In genomic region chr7:5507026-5507425, GRCh38 we compare ENCODE assay signal across 13 cellular contexts.
"Had no signal": no experiment of that assay in that cellular context is flagged by ENCODE, and none has a peak within 500 bp of the region (broad histone marks: within the 10 kb centered on the region; RNA-seq: fewer than 3 reads in every experiment).

No MANE protein-coding gene starts in this region.

- H3K27me3 ChIP-seq: gastrocnemius medialis, neutrophil, thyroid gland had no signal

- H3K27me3 Mint-ChIP-seq: naive thymus-derived CD4-positive, alpha-beta T cell; stimulated activated memory B cell treated with anti-CD40 and anti-IgM and Interleukin-4, amounts not matched to agents 10 μg/mL and 1 μg/mL and 100 μg/mL, for 72 hours had no signal

- H3K4me3 Mint-ChIP-seq: activated T-cell treated with anti-CD3 and anti-CD28 coated beads, Interleukin-2, amount 50 U/mL, for 72 hours; naive thymus-derived CD4-positive, alpha-beta T cell; stimulated activated memory B cell treated with anti-CD40 and anti-IgM and Interleukin-4, amounts not matched to agents 10 μg/mL and 1 μg/mL and 100 μg/mL, for 72 hours had no signal

- H3K4me1 ChIP-seq: gastrocnemius medialis, thyroid gland had no signal

- H3K4me2 ChIP-seq: smooth muscle cell had no signal

- H3K9me3 ChIP-seq: gastrocnemius medialis, left ventricle myocardium inferior, neutrophil, thyroid gland had no signal

- H3K36me3 ChIP-seq: gastrocnemius medialis had no signal

- H3K4me3 ChIP-seq: gastrocnemius medialis, left ventricle myocardium inferior, smooth muscle cell, thyroid gland had no signal

- H3K27ac ChIP-seq: gastrocnemius medialis, left ventricle myocardium inferior, neutrophil, thyroid gland had no signal

- ATAC-seq: activated naive CD4-positive, alpha-beta T cell treated with anti-CD3 and anti-CD28 coated beads, Interleukin-2, amount 50 U/mL, for 72 hours; activated T-cell treated with anti-CD3 and anti-CD28 coated beads, Interleukin-2, amount 50 U/mL, for 72 hours; gastrocnemius medialis; naive thymus-derived CD4-positive, alpha-beta T cell; sciatic nerve; stimulated activated memory B cell treated with anti-CD40 and anti-IgM and Interleukin-4, amounts not matched to agents 10 μg/mL and 1 μg/mL and 100 μg/mL, for 72 hours had no signal

- DNase-seq: activated CD4-positive, alpha-beta T cell treated with anti-CD3 and anti-CD28 coated beads, Interleukin-2, amount 50 U/mL, for 4 hours; activated effector memory CD4-positive, alpha-beta T cell treated with anti-CD3 and anti-CD28 coated beads, Interleukin-2, amount 50 U/mL, for 16 hours; activated T-cell treated with anti-CD3 and anti-CD28 coated beads, Interleukin-2, amount 50 U/mL, for 72 hours; gastrocnemius medialis; left ventricle myocardium inferior; naive thymus-derived CD4-positive, alpha-beta T cell; stimulated activated CD4-positive, alpha-beta T cell treated with anti-CD3 and anti-CD28 coated beads, Interleukin-4, amount 100 ng/mL, for 4 hours; thyroid gland had no signal

- H3K9me3 Mint-ChIP-seq: activated naive CD4-positive, alpha-beta T cell treated with anti-CD3 and anti-CD28 coated beads, Interleukin-2, amount 50 U/mL, for 72 hours; activated T-cell treated with anti-CD3 and anti-CD28 coated beads, Interleukin-2, amount 50 U/mL, for 72 hours; naive thymus-derived CD4-positive, alpha-beta T cell; stimulated activated memory B cell treated with anti-CD40 and anti-IgM and Interleukin-4, amounts not matched to agents 10 μg/mL and 1 μg/mL and 100 μg/mL, for 72 hours had no signal

- H3K27ac Mint-ChIP-seq: activated T-cell treated with anti-CD3 and anti-CD28 coated beads, Interleukin-2, amount 50 U/mL, for 72 hours; stimulated activated memory B cell treated with anti-CD40 and anti-IgM and Interleukin-4, amounts not matched to agents 10 μg/mL and 1 μg/mL and 100 μg/mL, for 72 hours had no signal
